In genomic region chr11:64489831-64490441, GRCh38 we compare ENCODE assay signal across 1 cellular context.
TF ChIP-seq lines count a peak whose summit lies in the region.

No MANE protein-coding gene starts in this region.

TF ChIP-seq in GM12878, 131 proteins besides CTCF, POLR2A, EP300 and RAD21 (continued from another document):
- TF ChIP-seq PBX3 (IDR thresholded peaks at IDR 0.05; ENCODE audit: insufficient replicate concordance, low read depth, low read length) = no peak
- no peak for TF ChIP-seq LARP7 (IDR thresholded peaks at IDR 0.05)
- no peak for TF ChIP-seq MLLT1 (IDR thresholded peaks at IDR 0.05)
- TF ChIP-seq IKZF2 (IDR thresholded peaks at IDR 0.05) = no peak
- TF ChIP-seq YBX1 (IDR thresholded peaks at IDR 0.05) = no peak
